In the genomic region with DNA sequence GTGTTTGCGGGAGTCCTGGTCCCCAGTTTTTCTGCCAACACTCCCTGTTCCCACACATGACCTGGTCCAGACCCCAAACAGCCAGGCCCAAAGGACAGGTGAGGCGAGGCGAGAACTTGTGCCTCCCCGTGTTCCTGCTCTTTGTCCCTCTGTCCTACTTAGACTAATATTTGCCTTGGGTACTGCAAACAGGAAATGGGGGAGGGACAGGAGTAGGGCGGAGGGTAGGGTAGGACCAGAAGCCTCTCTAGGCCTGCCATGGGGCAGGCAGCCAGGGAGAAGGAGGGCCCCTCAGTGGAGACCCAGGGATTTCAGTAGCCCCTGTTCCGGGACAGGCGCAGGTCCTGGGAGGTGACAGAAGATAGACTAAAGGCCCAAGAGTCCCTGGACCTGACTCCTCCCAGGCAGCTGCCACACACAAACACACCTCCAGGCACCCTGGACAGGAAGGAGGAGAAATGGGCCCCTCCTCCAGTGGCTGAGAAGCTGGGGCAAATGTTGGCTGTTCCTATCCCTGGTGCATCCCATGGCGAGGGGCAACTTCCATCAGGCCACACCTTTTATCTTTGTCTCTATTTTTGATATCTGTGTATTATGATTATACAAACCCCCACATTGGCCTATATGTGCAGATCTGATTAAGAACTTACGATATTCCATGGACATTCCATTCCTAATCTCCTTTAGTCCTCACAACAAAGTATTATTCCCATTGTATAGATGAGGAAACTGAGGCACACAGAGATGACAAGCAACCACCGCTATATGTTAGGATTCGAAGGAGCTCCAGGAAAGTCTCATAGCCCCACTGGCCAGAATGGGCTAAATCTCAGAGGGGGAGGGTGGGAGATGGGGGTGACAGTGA, we compare ENCODE assay signal across 10 cellular contexts. TPM values are rescaled to one million over a fixed set of nuclear protein-coding genes. Genes with fewer than 3 reads are reported as not detected.
DNase-seq lines count a peak whose midpoint lies in the region; ATAC-seq and TF ChIP-seq lines count a peak whose summit lies in the region.
"Had no signal": no experiment of that assay in that cellular context is flagged by ENCODE, and none has a peak within 500 bp of the region (broad histone marks: within the 10 kb centered on the region; RNA-seq: fewer than 3 reads in every experiment).

No MANE protein-coding gene starts in this region.

- intact Hi-C loops in psoas muscle (cut with DNase I): no loop called here

- H2AK5ac ChIP-seq in neuronal stem cell (ENCODE audit: low read depth, low read length): no peak overlapping the region

- H4K8ac ChIP-seq in neuronal stem cell (ENCODE audit: low read depth, low read length): no peak overlapping the region

- DNase-seq in Daoy (ENCODE audit: low read depth) (peak; percentile 71), NB4 (ENCODE audit: low read depth) (peak; percentile 41), neuronal stem cell (ENCODE audit: low spot score) (no peak), psoas muscle (no peak)
- no peak for DNase-seq in activated CD8-positive, alpha-beta T cell treated with anti-CD3 and anti-CD28 coated beads, Interleukin-2, amount 10 ng/mL, durations not matched to agents 7 days and 5 days
- DNase-seq: activated B cell treated with CpG ODN at 0.5 μM for 24 hours, KBM-7 had no signal

- no peak overlapping the region for H3K18ac ChIP-seq in neuronal stem cell (ENCODE audit: low read length)

- H3K9me3 ChIP-seq in neuronal stem cell (replicated peaks in 1 of 2; ENCODE audit: control insufficient read depth in 2 of 2, insufficient read depth in 1 of 2, low read depth in 1 of 2, low read length in 2 of 2) (peaks cover 0 to 4% of the 10 kb centered on the region in 2 donors), psoas muscle (no peaks in the 10 kb centered on the region)

- no peak overlapping the region for H3K4me3 Mint-ChIP-seq in activated CD8-positive, alpha-beta T cell treated with anti-CD3 and anti-CD28 coated beads, Interleukin-2, amount 10 ng/mL, durations not matched to agents 7 days and 5 days
- H3K4me3 Mint-ChIP-seq: activated B cell treated with CpG ODN at 0.5 μM for 24 hours had no signal

- H3K4me1 ChIP-seq in neuronal stem cell (ENCODE audit: control insufficient read depth in 2 of 2, insufficient read depth in 1 of 2, low read depth in 1 of 2, low read length in 2 of 2) (peaks cover 0 to 12% of the 10 kb centered on the region in 2 donors), psoas muscle (no peaks in the 10 kb centered on the region)

- CTCF ChIA-PET in activated CD8-positive, alpha-beta T cell treated with anti-CD3 and anti-CD28 coated beads, Interleukin-2, amount 10 ng/mL, durations not matched to agents 7 days and 5 days (lab: Charles Lee): no interaction called here

- TF ChIP-seq CTCF in NB4 (IDR thresholded peaks at IDR 0.05; ENCODE audit: low read depth, low read length): no peak
- no peak for TF ChIP-seq CTCF in psoas muscle (IDR thresholded peaks at IDR 0.05)

- H3K14ac ChIP-seq in neuronal stem cell (ENCODE audit: low read length): no peak overlapping the region

- H3K27ac Mint-ChIP-seq in activated CD8-positive, alpha-beta T cell treated with anti-CD3 and anti-CD28 coated beads, Interleukin-2, amount 10 ng/mL, durations not matched to agents 7 days and 5 days: peak overlapping the region; percentile 49
- H3K27ac Mint-ChIP-seq: activated B cell treated with CpG ODN at 0.5 μM for 24 hours; activated naive CD4-positive, alpha-beta T cell treated with anti-CD3 and anti-CD28 coated beads, Interleukin-2, amount 50 U/mL, for 72 hours had no signal

- no peak overlapping the region for H3K4me3 ChIP-seq in NB4 (ENCODE audit: low read depth, low read length)
- no peak overlapping the region for H3K4me3 ChIP-seq in neuronal stem cell (ENCODE audit: low read length in 2 of 2)
- H3K4me3 ChIP-seq in psoas muscle: no peak overlapping the region

- no peak overlapping the region for H3K4me2 ChIP-seq in neuronal stem cell (ENCODE audit: insufficient read depth, low read length, poor library complexity, severe bottlenecking)

- no peak overlapping the region for H3K9ac ChIP-seq in neuronal stem cell (ENCODE audit: low read depth, low read length, poor library complexity)

- no peaks in the 10 kb centered on the region for H3K79me1 ChIP-seq in neuronal stem cell (ENCODE audit: low read depth, low read length)

- H2BK5ac ChIP-seq in neuronal stem cell (ENCODE audit: low read length): no peak overlapping the region

- peak overlapping the region; percentile 69 for H2BK12ac ChIP-seq in neuronal stem cell (ENCODE audit: low read length)

- POLR2A ChIA-PET in activated CD8-positive, alpha-beta T cell treated with anti-CD3 and anti-CD28 coated beads, Interleukin-2, amount 10 ng/mL, durations not matched to agents 7 days and 5 days (lab: Charles Lee): no interaction called here

- H3K4me1 Mint-ChIP-seq in activated CD8-positive, alpha-beta T cell treated with anti-CD3 and anti-CD28 coated beads, Interleukin-2, amount 10 ng/mL, durations not matched to agents 7 days and 5 days (ENCODE audit: low read depth): peaks cover 8% of the 10 kb centered on the region
- H3K4me1 Mint-ChIP-seq: activated B cell treated with CpG ODN at 0.5 μM for 24 hours had no signal

- peak overlapping the region; percentile 20 for H3K23ac ChIP-seq in neuronal stem cell (ENCODE audit: low read depth, low read length, poor library complexity)

- peak overlapping the region; percentile 89 for H2AFZ ChIP-seq in neuronal stem cell (ENCODE audit: low read length)

- TF ChIP-seq POLR2A in NB4 (IDR thresholded peaks at IDR 0.05; ENCODE audit: extremely low read depth, insufficient read length): no peak

- H3K27me3 ChIP-seq in neuronal stem cell (ENCODE audit: control insufficient read depth in 3 of 3, insufficient read depth in 3 of 3, low read depth in 1 of 3, low read length in 3 of 3) (no peaks in the 10 kb centered on the region), psoas muscle (ENCODE audit: insufficient read depth in 3 of 3, low read length in 2 of 3) (no peaks in the 10 kb centered on the region)

- no peaks in the 10 kb centered on the region for H3K36me3 Mint-ChIP-seq in activated CD8-positive, alpha-beta T cell treated with anti-CD3 and anti-CD28 coated beads, Interleukin-2, amount 10 ng/mL, durations not matched to agents 7 days and 5 days (ENCODE audit: low read depth)
- H3K36me3 Mint-ChIP-seq: activated naive CD4-positive, alpha-beta T cell treated with anti-CD3 and anti-CD28 coated beads, Interleukin-2, amount 50 U/mL, for 72 hours had no signal

- no peak overlapping the region for H4K91ac ChIP-seq in neuronal stem cell (ENCODE audit: low read depth, low read length, poor library complexity)

- H3K36me3 ChIP-seq in neuronal stem cell (replicated peaks in 1 of 2; ENCODE audit: control insufficient read depth in 2 of 2, insufficient read depth in 2 of 2, low read length in 2 of 2) (no peaks in the 10 kb centered on the region), psoas muscle (ENCODE audit: insufficient read depth in 1 of 2, low read depth in 1 of 2) (no peaks in the 10 kb centered on the region)

- no peaks in the 10 kb centered on the region for H3K9me3 Mint-ChIP-seq in activated CD8-positive, alpha-beta T cell treated with anti-CD3 and anti-CD28 coated beads, Interleukin-2, amount 10 ng/mL, durations not matched to agents 7 days and 5 days (ENCODE audit: insufficient read depth)
- H3K9me3 Mint-ChIP-seq: activated B cell treated with CpG ODN at 0.5 μM for 24 hours; activated naive CD4-positive, alpha-beta T cell treated with anti-CD3 and anti-CD28 coated beads, Interleukin-2, amount 50 U/mL, for 72 hours had no signal

- no peaks in the 10 kb centered on the region for H3K27me3 Mint-ChIP-seq in activated CD8-positive, alpha-beta T cell treated with anti-CD3 and anti-CD28 coated beads, Interleukin-2, amount 10 ng/mL, durations not matched to agents 7 days and 5 days (ENCODE audit: low read depth)

- WGBS in neuronal stem cell (ENCODE audit: extremely low coverage in 2 of 2, insufficient read length in 2 of 2, insufficient replicate concordance in 1 of 2), 2 donors: no CpG with 5 or more reads among the region's 11 CpGs
- WGBS in psoas muscle, 3 donors: 87 to 90% (median 89%) methylated on average over 11 of the region's 11 CpGs

- H2BK120ac ChIP-seq in neuronal stem cell (ENCODE audit: low read depth, low read length): no peak overlapping the region

- H3K27ac ChIP-seq in neuronal stem cell (replicated peaks; ENCODE audit: low read length): no peak overlapping the region
- no peak overlapping the region for H3K27ac ChIP-seq in psoas muscle

- ATAC-seq in activated CD8-positive, alpha-beta T cell treated with anti-CD3 and anti-CD28 coated beads, Interleukin-2, amount 10 ng/mL, durations not matched to agents 7 days and 5 days: peak; percentile 71
- ATAC-seq in HG02852 (IDR thresholded peaks at IDR 0.05; ENCODE audit: unreplicated experiment) (no peak), psoas muscle (no peak), HG02938 (IDR thresholded peaks at IDR 0.05; ENCODE audit: unreplicated experiment) (no peak)

- H2BK15ac ChIP-seq in neuronal stem cell (ENCODE audit: low read length): no peak overlapping the region

- no peak overlapping the region for H3K4ac ChIP-seq in neuronal stem cell (ENCODE audit: low read length)

RNA-seq across cellular contexts. Expression of gene F2, which starts 0.6 kb away (rescaled TPM):
- total RNA-seq in Daoy (2014; rRNA removed; shearing (Covaris generic)): not detected in 2 replicates
- under 1 TPM in 1 of 2 experiments, not detected in 1; 0.16 TPM for total RNA-seq in activated CD8-positive, alpha-beta T cell treated with anti-CD3 and anti-CD28 coated beads, Interleukin-2, amount 10 ng/mL, durations not matched to agents 7 days and 5 days
- not detected for polyA plus RNA-seq in neuronal stem cell (2013, experiment 1 of 2)
- not detected for polyA plus RNA-seq in neuronal stem cell (2013, experiment 2 of 2)
- total RNA-seq in psoas muscle: under 1 TPM in 2 of 4 donors, not detected in 2; 0.16 to 0.26 TPM
- under 1 TPM in 2 of 3 donors, not detected in 1; 0.04 to 0.56 TPM for polyA plus RNA-seq in psoas muscle
- total RNA-seq: activated B cell treated with CpG ODN at 0.5 μM for 24 hours; activated naive CD4-positive, alpha-beta T cell treated with anti-CD3 and anti-CD28 coated beads, Interleukin-2, amount 50 U/mL, for 72 hours had no signal

RNA-seq across cellular contexts. Expression of gene ZNF408, which starts 17.6 kb away (rescaled TPM):
- 10.4 and 21.0 TPM in 2 replicates for total RNA-seq in Daoy (2014; rRNA removed; shearing (Covaris generic))
- total RNA-seq in activated CD8-positive, alpha-beta T cell treated with anti-CD3 and anti-CD28 coated beads, Interleukin-2, amount 10 ng/mL, durations not matched to agents 7 days and 5 days: 10 to 100 TPM; 15.8 to 16.1 TPM
- polyA plus RNA-seq in neuronal stem cell (2013, experiment 1 of 2): 4.8 TPM
- 5.0 TPM for polyA plus RNA-seq in neuronal stem cell (2013, experiment 2 of 2)
- 10 to 100 TPM in 2 of 4 donors, 1 to 10 TPM in 2; 5.0 to 15.0 (median 9.8) TPM for total RNA-seq in psoas muscle
- polyA plus RNA-seq in psoas muscle: 10 to 100 TPM in 1 of 3 donors, 1 to 10 TPM in 2; 9.6 to 12.7 (median 9.9) TPM

RNA-seq across cellular contexts. Expression of gene ARHGAP1, which starts 18.0 kb away (rescaled TPM):
- 12.6 and 15.4 TPM in 2 replicates for total RNA-seq in Daoy (2014; rRNA removed; shearing (Covaris generic))
- total RNA-seq in activated CD8-positive, alpha-beta T cell treated with anti-CD3 and anti-CD28 coated beads, Interleukin-2, amount 10 ng/mL, durations not matched to agents 7 days and 5 days: 10 to 100 TPM; 69.1 to 71.3 TPM
- 14.9 TPM for polyA plus RNA-seq in neuronal stem cell (2013, experiment 1 of 2)
- polyA plus RNA-seq in neuronal stem cell (2013, experiment 2 of 2): 16.1 TPM
- 10 to 100 TPM; 24.9 to 36.1 (median 31.4) TPM for total RNA-seq in psoas muscle
- polyA plus RNA-seq in psoas muscle: 10 to 100 TPM; 12.5 to 27.7 (median 20.4) TPM

Comparison
In these comparisons a context has a peak if more than half of its experiments do, and no peak if none do; other contexts are left out.
1. DNase-seq: peak in Daoy (single experiment) and NB4 (single experiment); none in activated CD8-positive, alpha-beta T cell treated with anti-CD3 and anti-CD28 coated beads, Interleukin-2, amount 10 ng/mL, durations not matched to agents 7 days and 5 days (single experiment), neuronal stem cell (single experiment) and psoas muscle (0 of 2).